ENCODE assay signal across 17 cellular contexts in genomic region chr13:55517312-55517711, GRCh38.
DNase-seq lines count a peak whose midpoint lies in the region; ATAC-seq, FAIRE-seq and TF ChIP-seq lines count a peak whose summit lies in the region.
"Had no signal": no experiment of that assay in that cellular context is flagged by ENCODE, and none has a peak within 500 bp of the region (broad histone marks: within the 10 kb centered on the region; RNA-seq: fewer than 3 reads in every experiment).

No MANE protein-coding gene starts in this region.

- H3K36me3 ChIP-seq in KMS-11 (ENCODE audit: insufficient read depth) = no peaks in the 10 kb centered on the region
- H3K36me3 ChIP-seq: esophagus muscularis mucosa, left lung, MG63 had no signal

- H3K27ac ChIP-seq in KMS-11 = no peak overlapping the region
- H3K27ac ChIP-seq: esophagus muscularis mucosa, left lung had no signal

- no peak for TF ChIP-seq POLR2A in GM12891 (IDR thresholded peaks at IDR 0.05; ENCODE audit: low read depth, low read length)

- DNase-seq in D721Med (ENCODE audit: insufficient read length, low spot score) (no peak), RKO (ENCODE audit: low spot score) (peak; percentile 30), iPS-NIHi11 (ENCODE audit: low spot score) (peak; percentile 11), GM12891 (ENCODE audit: insufficient read length, low spot score) (no peak)
- no peak for DNase-seq in activated naive CD4-positive, alpha-beta T cell (lab: John Stamatoyannopoulos, UW)
- DNase-seq: activated CD8-positive, alpha-beta memory T cell treated with anti-CD3 and anti-CD28 coated beads, Interleukin-2, amount 50 U/mL, for 4 hours; activated naive CD4-positive, alpha-beta T cell treated with Interleukin-2 at 50 U/mL for 16 hours; HFFc6; left lung; MG63; NCI-H2081 treated with DMSO at 0.1 percent for 48 hours; SW 1271 had no signal

- no peaks in the 10 kb centered on the region for H3K4me1 ChIP-seq in KMS-11 (ENCODE audit: low read depth, poor library complexity, severe bottlenecking)
- H3K4me1 ChIP-seq: esophagus muscularis mucosa, left lung had no signal

- no peaks in the 10 kb centered on the region for H3K27me3 ChIP-seq in KMS-11 (ENCODE audit: insufficient read depth, low read depth)
- H3K27me3 ChIP-seq: esophagus muscularis mucosa, left lung, MG63 had no signal

- FAIRE-seq in D721Med (lab: Jason Lieb, UNC) (no peak), GM12891 (lab: Jason Lieb, UNC) (no peak)
- FAIRE-seq: GM12878 had no signal

- no peak overlapping the region for H3K4me2 ChIP-seq in KMS-11

- H3K79me2 ChIP-seq in KMS-11 (ENCODE audit: insufficient read depth, low read depth) = no peaks in the 10 kb centered on the region

- no peak for ATAC-seq in HG02610 (IDR thresholded peaks at IDR 0.05; ENCODE audit: unreplicated experiment)
- no peak for ATAC-seq in GM19351 (IDR thresholded peaks at IDR 0.05; ENCODE audit: unreplicated experiment)
- ATAC-seq: GM12878, left lung had no signal

- TF ChIP-seq CTCF in D721Med (IDR thresholded peaks at IDR 0.05; ENCODE audit: insufficient read depth, missing control alignments) (peak; percentile 47), KMS-11 (conservative IDR thresholded peaks at IDR 0.05; ENCODE audit: low read depth, low read length) (0 out of 2 replicates have a peak, but pooled peaks have one; percentile 43)

- H3K4me3 ChIP-seq in KMS-11 (IDR thresholded peaks at IDR 0.05; ENCODE audit: insufficient read depth, low read depth, low read length) = no peak overlapping the region
- H3K4me3 ChIP-seq: esophagus muscularis mucosa, GM12878, left lung, MG63 had no signal

- no peak overlapping the region for H3K9ac ChIP-seq in KMS-11

- no peak overlapping the region for H2AFZ ChIP-seq in KMS-11 (ENCODE audit: low read depth)

- no peaks in the 10 kb centered on the region for H4K20me1 ChIP-seq in KMS-11 (ENCODE audit: insufficient read depth)

TF ChIP-seq in GM12891, 5 proteins besides CTCF, POLR2A, EP300 and RAD21:
- no peak for TF ChIP-seq SPI1 (IDR thresholded peaks at IDR 0.05; ENCODE audit: low read depth, low read length)
- TF ChIP-seq TAF1 (IDR thresholded peaks at IDR 0.05; ENCODE audit: low read depth, low read length) = no peak
- no peak for TF ChIP-seq POU2F2 (IDR thresholded peaks at IDR 0.05; ENCODE audit: low read depth, low read length)
- TF ChIP-seq POLR2AphosphoS5 (IDR thresholded peaks at IDR 0.05; ENCODE audit: low read depth, low read length) = no peak
- no peak for TF ChIP-seq PAX5 (IDR thresholded peaks at IDR 0.05; ENCODE audit: insufficient read depth, low read length, severe bottlenecking)

Comparison
In these comparisons a context has a peak if more than half of its experiments do, and no peak if none do; other contexts are left out.
1. DNase-seq: peak in RKO (single experiment) and iPS-NIHi11 (single experiment); none in D721Med (single experiment), GM12891 (single experiment) and activated naive CD4-positive, alpha-beta T cell (0 of 4).